Comparison of ENCODE assay signal across 8 cellular contexts in genomic region chr9:107284636-107285035, GRCh38. TPM values are rescaled to one million over a fixed set of nuclear protein-coding genes. Genes with fewer than 3 reads are reported as not detected.
DNase-seq lines count a peak whose midpoint lies in the region; ATAC-seq and TF ChIP-seq lines count a peak whose summit lies in the region.

No MANE protein-coding gene starts in this region.

- POLR2A ChIA-PET in GM10248 (lab: Yijun Ruan, JAX), result no interaction called here

- peaks cover 66% of the 10 kb centered on the region for H3K79me2 ChIP-seq in DND-41 (ENCODE audit: insufficient read depth, low read length)

- peaks cover 50% of the 10 kb centered on the region for H3K4me1 Mint-ChIP-seq in osteocyte (ENCODE audit: unreplicated experiment)

- no peaks in the 10 kb centered on the region; the same call in 1 of the 2 replicates for H3K36me3 ChIP-seq in DND-41 (ENCODE audit: insufficient read depth, low read length)
- H3K36me3 ChIP-seq in endocrine pancreas (ENCODE audit: control insufficient read depth, insufficient read depth, low read length), result no peaks in the 10 kb centered on the region

- CTCF ChIA-PET in GM10248 (lab: Yijun Ruan, JAX), result interaction anchor here (1.4 to 1.7 kb wide), 4 partner anchors 8 to 57 kb away, joined by 3 to 11 read pairs (median 4); no protein-coding TSS in a partner anchor

- H4K20me1 ChIP-seq in DND-41 (ENCODE audit: insufficient read depth, low read length), result peaks cover 54% of the 10 kb centered on the region

- ATAC-seq in DND-41 (ENCODE audit: insufficient read depth, low read depth) (no peak), GM18870 (IDR thresholded peaks at IDR 0.05; ENCODE audit: unreplicated experiment) (no peak), GM18517 (IDR thresholded peaks at IDR 0.05; ENCODE audit: unreplicated experiment) (no peak)

- H3K36me3 Mint-ChIP-seq in osteocyte (ENCODE audit: unreplicated experiment), result peaks cover 1% of the 10 kb centered on the region

- H2AFZ ChIP-seq in DND-41 (ENCODE audit: low read depth, low read length), result no peak overlapping the region

- H3K9me3 ChIP-seq in DND-41 (ENCODE audit: insufficient read depth, low read length, severe bottlenecking) (no peaks in the 10 kb centered on the region), endocrine pancreas (ENCODE audit: control insufficient read depth, low read length) (no peaks in the 10 kb centered on the region)

- DNase-seq in DND-41, result no peak
- DNase-seq in NCI-H748 (lab: John Stamatoyannopoulos, UW; ENCODE audit: unreplicated experiment), result peak; percentile 29
- DNase-seq in osteocyte (ENCODE audit: extremely low spot score, unreplicated experiment), result no peak
- DNase-seq in GM10248 (ENCODE audit: extremely low spot score), result no peak
- no peak for DNase-seq in GM13976 (ENCODE audit: low spot score)

- H3K9ac ChIP-seq in DND-41 (ENCODE audit: low read depth, low read length) (peak overlapping the region; percentile 98), endocrine pancreas (ENCODE audit: control insufficient read depth, insufficient read depth, low read length) (peak overlapping the region; percentile 58)

- no peaks in the 10 kb centered on the region for H3K27me3 Mint-ChIP-seq in osteocyte (ENCODE audit: unreplicated experiment)

- in situ Hi-C loops in GM13976 (cut with MboI; ENCODE audit: low sequenced_read_pairs, unreplicated experiment), result no loop called here

- no peak for TF ChIP-seq CTCF in DND-41 (IDR thresholded peaks at IDR 0.05; ENCODE audit: borderline replicate concordance, extremely low read depth, low read length, poor library complexity, severe bottlenecking)
- no peak for TF ChIP-seq CTCF in osteocyte (IDR thresholded peaks at IDR 0.05)
- no peak for TF ChIP-seq CTCF in GM10248 (IDR thresholded peaks at IDR 0.05; ENCODE audit: control extremely low read depth, extremely low read depth, low read depth, missing control alignments)
- TF ChIP-seq CTCF in GM13976 (IDR thresholded peaks at IDR 0.05; ENCODE audit: borderline replicate concordance, control extremely low read depth, extremely low read depth, insufficient read depth, missing control alignments), result no peak

- H3K4me1 ChIP-seq in DND-41 (ENCODE audit: insufficient read depth, low read length) (peaks cover 33% of the 10 kb centered on the region), endocrine pancreas (ENCODE audit: control insufficient read depth, insufficient read depth, low read length) (no peaks in the 10 kb centered on the region)

- peak overlapping the region; percentile 98 for H3K27ac ChIP-seq in DND-41 (ENCODE audit: low read length)

- H3K27me3 ChIP-seq in DND-41 (ENCODE audit: insufficient read depth, low read length, poor library complexity), result no peaks in the 10 kb centered on the region
- no peaks in the 10 kb centered on the region for H3K27me3 ChIP-seq in endocrine pancreas (ENCODE audit: control insufficient read depth, insufficient read depth, low read length)

- H3K4me3 Mint-ChIP-seq in osteocyte (ENCODE audit: unreplicated experiment), result peak overlapping the region; percentile 95

- H3K4me3 ChIP-seq in DND-41 (ENCODE audit: low read depth in 1 of 2, low read length in 2 of 2) (peak overlapping the region; percentile 78 to 87), endocrine pancreas (ENCODE audit: control insufficient read depth, insufficient read depth, low read length) (peak overlapping the region; percentile 95)

- peak overlapping the region; percentile 77 for H3K4me2 ChIP-seq in DND-41 (ENCODE audit: insufficient read depth, low read length)

- H3K27ac Mint-ChIP-seq in osteocyte (ENCODE audit: unreplicated experiment), result peak overlapping the region; percentile 91

- no peaks in the 10 kb centered on the region for H3K9me3 Mint-ChIP-seq in osteocyte (ENCODE audit: unreplicated experiment)

RNA-seq across cellular contexts. Expression of gene RAD23B, which starts 1.6 kb away (rescaled TPM):
- 125 and 126 TPM in 2 replicates for total RNA-seq in osteocyte
